22 cellular contexts compared by ENCODE assay signal in genomic region chr16:1631230-1631629, GRCh38. TPM values are rescaled to one million over a fixed set of nuclear protein-coding genes. Genes with fewer than 3 reads are reported as not detected.
DNase-seq lines count a peak whose midpoint lies in the region; TF ChIP-seq lines count a peak whose summit lies in the region.
"Had no signal": no experiment of that assay in that cellular context is flagged by ENCODE, and none has a peak within 500 bp of the region (broad histone marks: within the 10 kb centered on the region; RNA-seq: fewer than 3 reads in every experiment).

No MANE protein-coding gene starts in this region.

- CTCF ChIA-PET in mammary epithelial cell (lab: Charles Lee; ENCODE audit: low non-redundant PET) = no interaction called here

- peaks cover 4% of the 10 kb centered on the region for H3K4me1 ChIP-seq in mammary epithelial cell (ENCODE audit: insufficient read depth, low read length)
- H3K4me1 ChIP-seq: A549 had no signal

- no peak overlapping the region for H3K27ac ChIP-seq in mammary epithelial cell (ENCODE audit: insufficient read depth, low read depth, low read length)
- H3K27ac ChIP-seq: A549, KMS-11 had no signal

- dilution Hi-C loops in mammary epithelial cell (cut with HindIII; ENCODE audit: low sequenced_read_pairs) = no loop called here

- H3K4me3 Mint-ChIP-seq in progenitor cell of endocrine pancreas (ENCODE audit: low read depth) = no peak overlapping the region
- H3K4me3 Mint-ChIP-seq: B cell; CD4-positive, CD25-positive, alpha-beta regulatory T cell had no signal

- H2AFZ ChIP-seq in mammary epithelial cell (ENCODE audit: low read depth, low read length) = no peak overlapping the region

- no peak overlapping the region for H3K4me2 ChIP-seq in mammary epithelial cell (ENCODE audit: insufficient read depth, low read depth, low read length)
- H3K4me2 ChIP-seq: A549, KMS-11, SK-N-SH had no signal

- WGBS in mammary epithelial cell (ENCODE audit: low coverage, missing lambda C conversion rate) = 100% methylated on average over 8 of the region's 9 CpGs

- TF ChIP-seq CTCF in LNCaP clone FGC (IDR thresholded peaks at IDR 0.05; ENCODE audit: control insufficient read depth, extremely low read depth, insufficient read depth) (peak; percentile 5; the same call in 1 of the 2 replicates), progenitor cell of endocrine pancreas (IDR thresholded peaks at IDR 0.05; ENCODE audit: unreplicated experiment) (no peak), mammary epithelial cell (conservative IDR thresholded peaks at IDR 0.05 in 1 of 2, IDR thresholded peaks at IDR 0.05 in 1 of 2; ENCODE audit: extremely low read depth in 1 of 2, insufficient read depth in 1 of 2, low read depth in 1 of 2, low read length in 2 of 2) (peak in 1 of 2 donors; percentile 1)

- no TSS peak for BruUV-seq in mammary epithelial cell (replicated peaks; lab: Mats Ljungman, UMichigan)

- in situ Hi-C loops in G401 (cut with HindIII; ENCODE audit: low sequenced_read_pairs) (no loop called here), mammary epithelial cell (cut with MboI; ENCODE audit: low sequenced_read_pairs in 2 of 2) (no loop called here)

- no peaks in the 10 kb centered on the region for H4K20me1 ChIP-seq in mammary epithelial cell (ENCODE audit: insufficient read depth, low read length)

- no peaks in the 10 kb centered on the region for H3K9me3 ChIP-seq in mammary epithelial cell (replicated peaks; ENCODE audit: insufficient read depth, low read length)
- H3K9me3 ChIP-seq: A549, SK-N-SH had no signal

- intact Hi-C loops in mammary epithelial cell (cut with micrococcal nuclease) = no loop called here

- H3K27me3 Mint-ChIP-seq in progenitor cell of endocrine pancreas = no peaks in the 10 kb centered on the region
- H3K27me3 Mint-ChIP-seq: B cell; CD4-positive, CD25-positive, alpha-beta regulatory T cell had no signal

- H3K36me3 Mint-ChIP-seq in progenitor cell of endocrine pancreas (ENCODE audit: insufficient read depth) = peaks cover 19% of the 10 kb centered on the region

- H3K27me3 ChIP-seq in mammary epithelial cell (ENCODE audit: insufficient read depth, low read length) = no peaks in the 10 kb centered on the region

- DNase-seq in G401 (ENCODE audit: low spot score) = peak; percentile 71
- no peak for DNase-seq in LNCaP clone FGC (ENCODE audit: low read depth)
- peak; percentile 63 for DNase-seq in cerebellar cortex (ENCODE audit: low spot score)
- no peak for DNase-seq in progenitor cell of endocrine pancreas (ENCODE audit: low spot score, unreplicated experiment)
- DNase-seq in HT-29 (ENCODE audit: low spot score) = no peak
- no peak for DNase-seq in dedifferentiated amniotic fluid mesenchymal stem cell (ENCODE audit: extremely low spot score)
- DNase-seq in mammary epithelial cell = no peak
- DNase-seq: CD4-positive, CD25-positive, alpha-beta regulatory T cell; DMS79; IMR-90; MV-4-11; NCI-H1105 treated with DMSO at 0.1 percent for 48 hours; NCI-H2029 treated with DMSO at 0.1 percent for 48 hours; NCI-H226; NCI-H510A treated with DMSO at 0.1 percent for 48 hours; NCI-H774; NK-92 treated with Interleukin-12 subunit alpha and Interleukin-12 subunit beta, amount 100 ng/mL, for 24 hours; SIG-M5; SK-N-SH had no signal

- H3K36me3 ChIP-seq in mammary epithelial cell (ENCODE audit: insufficient read depth, low read length) = peaks cover 19% of the 10 kb centered on the region

- no peak overlapping the region for H3K9ac ChIP-seq in mammary epithelial cell (ENCODE audit: insufficient read depth, low read length)
- H3K9ac ChIP-seq: KMS-11, SK-N-SH had no signal

- H3K4me3 ChIP-seq in LNCaP clone FGC (ENCODE audit: low read depth, low read length) = peak overlapping the region; percentile 3; the same call in 1 of the 2 replicates
- H3K4me3 ChIP-seq in mammary epithelial cell (replicated peaks in 1 of 3; ENCODE audit: insufficient read depth in 1 of 3, low read depth in 2 of 3, low read length in 3 of 3) = no peak overlapping the region
- H3K4me3 ChIP-seq: A549 had no signal

- no peaks in the 10 kb centered on the region for H3K9me3 Mint-ChIP-seq in progenitor cell of endocrine pancreas (ENCODE audit: low read depth)
- H3K9me3 Mint-ChIP-seq: CD4-positive, CD25-positive, alpha-beta regulatory T cell had no signal

- H3K27ac Mint-ChIP-seq in progenitor cell of endocrine pancreas = peak overlapping the region; percentile 33
- H3K27ac Mint-ChIP-seq: B cell had no signal

- peaks cover 95% of the 10 kb centered on the region for H3K79me2 ChIP-seq in mammary epithelial cell (ENCODE audit: insufficient read depth, low read length)

- no peaks in the 10 kb centered on the region for H3K4me1 Mint-ChIP-seq in progenitor cell of endocrine pancreas (ENCODE audit: low read depth)
- H3K4me1 Mint-ChIP-seq: B cell had no signal

RNA-seq across cellular contexts. Expression of gene CRAMP1, which starts 19.1 kb away (rescaled TPM):
- 4.5 and 7.6 TPM in 2 replicates for total RNA-seq in G401 (2014; rRNA removed; shearing (Covaris generic))
- 58.3 and 61.3 TPM in 2 replicates for total RNA-seq in progenitor cell of endocrine pancreas
- 9.7 and 10.6 TPM in 2 replicates for total RNA-seq in HT-29 (2014; rRNA removed; shearing (Covaris generic))
- total RNA-seq in mammary epithelial cell = 10 to 100 TPM in 1 of 2 donors, 1 to 10 TPM in 1; 8.7 to 16.7 TPM
- 7.2 TPM for polyA plus RNA-seq in mammary epithelial cell
- polyA minus RNA-seq in mammary epithelial cell = 16.3 TPM

RNA-seq across cellular contexts. Expression of gene IFT140, which starts 19.4 kb away (rescaled TPM):
- 30.5 and 37.3 TPM in 2 replicates for total RNA-seq in G401 (2014; rRNA removed; shearing (Covaris generic))
- total RNA-seq in progenitor cell of endocrine pancreas = 75.2 and 85.3 TPM in 2 replicates
- total RNA-seq in HT-29 (2014; rRNA removed; shearing (Covaris generic)) = 12.5 and 16.3 TPM in 2 replicates
- 10 to 100 TPM; 16.6 to 22.0 TPM for total RNA-seq in mammary epithelial cell
- polyA plus RNA-seq in mammary epithelial cell = 4.7 TPM
- polyA minus RNA-seq in mammary epithelial cell = 7.3 TPM

RNA-seq across cellular contexts. Expression of gene JPT2, which starts 46.8 kb away (rescaled TPM):
- total RNA-seq in G401 (2014; rRNA removed; shearing (Covaris generic)) = 154 and 199 TPM in 2 replicates
- total RNA-seq in progenitor cell of endocrine pancreas (141 and 146 TPM in 2 replicates), mammary epithelial cell (100 to 1,000 TPM in 1 of 2 donors, 10 to 100 TPM in 1; 53.0 to 117 TPM)
- total RNA-seq in HT-29 (2014; rRNA removed; shearing (Covaris generic)) = 96.1 and 106 TPM in 2 replicates
- 104 TPM for polyA plus RNA-seq in mammary epithelial cell
- polyA minus RNA-seq in mammary epithelial cell = 177 TPM

Comparison
In these comparisons a context has a peak if more than half of its experiments do, and no peak if none do; other contexts are left out.
1. DNase-seq: peak in G401 (single experiment) and cerebellar cortex (single experiment); none in LNCaP clone FGC (single experiment), progenitor cell of endocrine pancreas (single experiment), HT-29 (single experiment), dedifferentiated amniotic fluid mesenchymal stem cell (single experiment) and mammary epithelial cell (single experiment).